ENCODE assay signal across 16 cellular contexts in the genomic region with DNA sequence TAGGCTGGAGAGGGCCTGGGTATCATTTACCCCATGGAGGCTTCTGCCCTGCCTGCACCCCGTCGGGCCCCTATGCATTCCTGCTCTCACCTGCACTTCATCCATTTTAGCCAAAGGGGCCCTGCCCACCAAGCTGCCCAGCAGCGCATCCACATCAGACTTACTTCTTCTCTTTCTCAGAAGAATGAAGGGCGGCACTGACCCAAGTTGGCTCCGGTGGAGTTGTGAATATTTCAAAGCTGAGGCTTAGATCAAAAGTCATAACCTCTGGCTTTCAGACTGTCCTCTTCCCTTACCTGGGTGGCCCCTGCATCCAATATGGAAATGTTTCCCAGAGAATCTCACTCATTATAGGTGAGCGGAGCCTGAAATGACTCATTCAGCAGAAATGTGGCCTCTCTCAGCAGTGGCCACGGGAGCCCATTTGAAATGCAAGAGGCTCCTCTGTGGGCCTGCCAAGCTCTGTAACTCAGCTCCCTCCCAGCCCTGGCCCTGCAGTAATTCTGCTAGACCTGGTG.
DNase-seq lines count a peak whose midpoint lies in the region; ATAC-seq, FAIRE-seq and TF ChIP-seq lines count a peak whose summit lies in the region.
"Had no signal": no experiment of that assay in that cellular context is flagged by ENCODE, and none has a peak within 500 bp of the region (broad histone marks: within the 10 kb centered on the region; RNA-seq: fewer than 3 reads in every experiment).

No MANE protein-coding gene starts in this region.

- peak; percentile 20 for DNase-seq in GM03348 (ENCODE audit: low spot score)
- DNase-seq in NCI-H226 = peak; percentile 18
- DNase-seq in pancreas = no peak
- no peak for DNase-seq in naive thymus-derived CD4-positive, alpha-beta T cell
- DNase-seq: activated CD4-positive, alpha-beta T cell treated with anti-CD3 and anti-CD28 coated beads for 1 hour; amniotic stem cell; GF-D8; NCI-H1417 treated with DMSO at 0.1 percent for 48 hours; NCI-H446; stimulated activated naive CD4-positive, alpha-beta T cell treated with Interleukin-2 at 50 U/mL for 16 hours; SW 1271 had no signal

- H3K4me1 Mint-ChIP-seq in naive thymus-derived CD4-positive, alpha-beta T cell = peaks cover 0 to 3% (median 0%) of the 10 kb centered on the region in 7 donors

- POLR2A ChIA-PET in naive thymus-derived CD4-positive, alpha-beta T cell (lab: Charles Lee) = no interaction called here

- H3K27me3 ChIP-seq in pancreas = no peaks in the 10 kb centered on the region
- H3K27me3 ChIP-seq in naive thymus-derived CD4-positive, alpha-beta T cell (ENCODE audit: control insufficient read depth in 2 of 2, insufficient read depth in 2 of 2, low read length in 2 of 2) = no peaks in the 10 kb centered on the region

- no peaks in the 10 kb centered on the region for H3K9me3 ChIP-seq in pancreas
- H3K9me3 ChIP-seq in naive thymus-derived CD4-positive, alpha-beta T cell (ENCODE audit: control insufficient read depth in 2 of 3, low read length in 3 of 3) = no peaks in the 10 kb centered on the region

- WGBS in pancreas, 2 donors = 91 to 95% methylated on average over 7 of the region's 7 CpGs

- ATAC-seq in esophagus mucosa = peak; percentile 20
- ATAC-seq in pancreas = peak; percentile 45 to 78 (median 62)
- no peak for ATAC-seq in naive thymus-derived CD4-positive, alpha-beta T cell
- ATAC-seq in HG03378 (IDR thresholded peaks at IDR 0.05; ENCODE audit: unreplicated experiment) = no peak
- no peak for ATAC-seq in GM21447 (IDR thresholded peaks at IDR 0.05; ENCODE audit: unreplicated experiment)

- H3K4me3 ChIP-seq in pancreas = no peak overlapping the region
- H3K4me3 ChIP-seq in naive thymus-derived CD4-positive, alpha-beta T cell (ENCODE audit: low read length) = no peak overlapping the region

- intact Hi-C loops in pancreas (cut with DNase I) = no loop called here
- intact Hi-C loops in naive thymus-derived CD4-positive, alpha-beta T cell (cut with micrococcal nuclease) = no loop called here

- no peaks in the 10 kb centered on the region for H3K36me3 ChIP-seq in pancreas
- H3K36me3 ChIP-seq in naive thymus-derived CD4-positive, alpha-beta T cell (ENCODE audit: control insufficient read depth in 2 of 3, insufficient read depth in 3 of 3, low read length in 3 of 3) = no peaks in the 10 kb centered on the region

- H3K9me3 Mint-ChIP-seq in naive thymus-derived CD4-positive, alpha-beta T cell = peaks cover 0 to 3% (median 0%) of the 10 kb centered on the region in 11 donors
- H3K9me3 Mint-ChIP-seq: activated T-helper 1 cell treated with anti-CD3 and anti-CD28 coated beads, Interleukin-12 subunit alpha, Interleukin-12 subunit beta, Interleukin-2, Interleukin-4 antibody, amounts not matched to agents 30 ng/mL and 10 ng/mL and 1 ng/mL, durations not matched to agents 14 hours and 24 hours and 36 hours; dendritic cell treated with granulocyte-macrophage colony-stimulating factor and Interleukin-4, amounts not matched to agents 40 ng/mL and 50 ng/mL, for 4 days had no signal

- H3K4me1 ChIP-seq in pancreas = no peaks in the 10 kb centered on the region
- no peaks in the 10 kb centered on the region for H3K4me1 ChIP-seq in naive thymus-derived CD4-positive, alpha-beta T cell (ENCODE audit: control insufficient read depth in 2 of 2, insufficient read depth in 2 of 2, low read length in 2 of 2)

- CTCF ChIA-PET in naive thymus-derived CD4-positive, alpha-beta T cell (lab: Charles Lee) = no interaction called here

- FAIRE-seq in pancreas (lab: Jason Lieb, UNC) = no peak

- no peak overlapping the region for H3K27ac Mint-ChIP-seq in naive thymus-derived CD4-positive, alpha-beta T cell
- H3K27ac Mint-ChIP-seq: activated T-helper 1 cell treated with anti-CD3 and anti-CD28 coated beads, Interleukin-12 subunit alpha, Interleukin-12 subunit beta, Interleukin-2, Interleukin-4 antibody, amounts not matched to agents 30 ng/mL and 10 ng/mL and 1 ng/mL, durations not matched to agents 14 hours and 24 hours and 36 hours; dendritic cell treated with granulocyte-macrophage colony-stimulating factor and Interleukin-4, amounts not matched to agents 40 ng/mL and 50 ng/mL, for 4 days had no signal

- peaks cover 0 to 32% (median 21%) of the 10 kb centered on the region in 5 donors for H3K36me3 Mint-ChIP-seq in naive thymus-derived CD4-positive, alpha-beta T cell

- no peak overlapping the region for H3K27ac ChIP-seq in pancreas
- H3K27ac ChIP-seq in naive thymus-derived CD4-positive, alpha-beta T cell (ENCODE audit: low read depth, low read length) = no peak overlapping the region

- no peaks in the 10 kb centered on the region for H3K27me3 Mint-ChIP-seq in naive thymus-derived CD4-positive, alpha-beta T cell

- no peak overlapping the region for H3K4me3 Mint-ChIP-seq in naive thymus-derived CD4-positive, alpha-beta T cell
- H3K4me3 Mint-ChIP-seq: activated T-helper 1 cell treated with anti-CD3 and anti-CD28 coated beads, Interleukin-12 subunit alpha, Interleukin-12 subunit beta, Interleukin-2, Interleukin-4 antibody, amounts not matched to agents 30 ng/mL and 10 ng/mL and 1 ng/mL, durations not matched to agents 14 hours and 24 hours and 36 hours; dendritic cell treated with granulocyte-macrophage colony-stimulating factor and Interleukin-4, amounts not matched to agents 40 ng/mL and 50 ng/mL, for 4 days had no signal

- no peak for TF ChIP-seq CTCF in pancreas (IDR thresholded peaks at IDR 0.05)

Comparison
In these comparisons a context has a peak if more than half of its experiments do, and no peak if none do; other contexts are left out.
1. DNase-seq: peak in GM03348 (single experiment) and NCI-H226 (single experiment); none in pancreas (0 of 6) and naive thymus-derived CD4-positive, alpha-beta T cell (0 of 9).
2. ATAC-seq: peak in esophagus mucosa (single experiment) and pancreas (4 of 4); none in naive thymus-derived CD4-positive, alpha-beta T cell (single experiment), HG03378 (single experiment) and GM21447 (single experiment).